Comparison of ENCODE assay signal across 1 cellular context in genomic region chr9:23563497-23563896, GRCh38.
TF ChIP-seq lines count a peak whose summit lies in the region.

No MANE protein-coding gene starts in this region.

TF ChIP-seq in SK-N-SH, 30 proteins besides CTCF, POLR2A, EP300 and RAD21 (continued from another document):
- no peak for TF ChIP-seq RXRA (IDR thresholded peaks at IDR 0.05; ENCODE audit: borderline replicate concordance, low read depth)
